2 cellular contexts compared by ENCODE assay signal in the genomic region with DNA sequence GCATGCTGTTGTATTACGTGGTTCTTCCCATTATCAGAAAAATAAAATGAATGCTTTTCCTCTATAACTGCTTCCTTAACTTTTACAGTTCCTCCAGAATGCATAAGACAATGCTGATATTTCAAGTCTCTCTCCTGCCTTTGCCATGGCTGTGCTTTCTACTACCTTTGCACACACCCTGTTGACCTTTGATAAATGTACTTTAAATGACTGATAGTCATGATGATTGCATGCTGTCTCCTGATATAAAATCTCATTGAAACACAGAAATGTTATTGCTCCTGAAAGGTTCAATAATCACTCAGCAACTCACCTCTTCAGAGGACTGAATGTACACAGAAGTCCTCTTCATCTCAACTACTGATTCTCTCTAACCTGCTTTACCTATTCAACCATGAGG. TPM values are rescaled to one million over a fixed set of nuclear protein-coding genes. Genes with fewer than 3 reads are reported as not detected.
"Had no signal": no experiment of that assay in that cellular context is flagged by ENCODE, and none has a peak within 500 bp of the region (broad histone marks: within the 10 kb centered on the region; RNA-seq: fewer than 3 reads in every experiment).

A gene with protein sequence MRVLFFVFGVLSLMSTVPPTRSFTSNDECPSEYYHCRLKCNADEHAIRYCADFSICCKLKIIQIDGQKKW (plus strand): TSS at position 395 of the 400 bp plus-strand sequence. CDS start 0 bp downstream, at position 395.

RNA-seq across cellular contexts. Expression of the gene that starts here (rescaled TPM):
- total RNA-seq: G401, GM12878 had no signal
- polyA plus RNA-seq: GM12878 had no signal
